ENCODE assay signal across 31 cellular contexts in the genomic region with DNA sequence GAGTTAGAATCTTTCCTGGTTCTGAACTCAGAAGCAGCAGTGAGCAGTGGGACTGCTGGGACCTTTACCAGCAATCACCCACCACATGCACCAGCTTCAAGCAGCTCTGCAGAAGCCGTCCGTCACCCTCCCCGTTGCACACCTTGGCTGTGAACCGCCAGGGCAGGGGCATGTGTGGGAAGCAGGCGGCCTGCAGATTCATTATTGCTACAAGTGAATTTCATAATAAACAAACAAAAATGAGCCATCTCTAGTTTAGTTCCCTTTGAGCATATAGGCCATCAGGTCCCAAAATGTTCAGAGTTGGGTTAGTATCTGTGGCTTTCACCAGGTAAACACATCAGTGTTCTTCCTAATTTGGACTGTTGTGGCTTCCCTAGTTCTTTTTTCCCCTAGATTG. TPM values are rescaled to one million over a fixed set of nuclear protein-coding genes. Genes with fewer than 3 reads are reported as not detected.
"Had no signal": no experiment of that assay in that cellular context is flagged by ENCODE, and none has a peak within 500 bp of the region (broad histone marks: within the 10 kb centered on the region; RNA-seq: fewer than 3 reads in every experiment).

No MANE protein-coding gene starts in this region.

- H3K36me3 Mint-ChIP-seq: naive thymus-derived CD8-positive, alpha-beta T cell had no signal

- FAIRE-seq: islet of Langerhans had no signal

- H3K4me1 Mint-ChIP-seq: endodermal cell; naive thymus-derived CD8-positive, alpha-beta T cell; stimulated activated naive CD8-positive, alpha-beta T cell treated with anti-CD3 and anti-CD28 coated beads, Interleukin-15, amount 100 ng/mL, for 72 hours had no signal

- H3K9me3 Mint-ChIP-seq: dendritic cell treated with granulocyte-macrophage colony-stimulating factor and Interleukin-4, amounts not matched to agents 40 ng/mL and 50 ng/mL, for 4 days; endodermal cell; nephron progenitor cell; stimulated activated naive CD8-positive, alpha-beta T cell treated with anti-CD3 and anti-CD28 coated beads, Interleukin-15, amount 100 ng/mL, for 72 hours had no signal

- H3K4me3 ChIP-seq: colonic mucosa, heart right ventricle, left ventricle myocardium inferior, lower lobe of right lung, ovary, psoas muscle, smooth muscle cell, tibial nerve, upper lobe of right lung, uterus had no signal

- H3K36me3 ChIP-seq: colonic mucosa, heart right ventricle, left ventricle myocardium inferior, lower lobe of right lung, ovary, tibial nerve, upper lobe of right lung, uterus had no signal

- H3K4me3 Mint-ChIP-seq: dendritic cell treated with granulocyte-macrophage colony-stimulating factor and Interleukin-4, amounts not matched to agents 40 ng/mL and 50 ng/mL, for 4 days; endodermal cell; naive thymus-derived CD8-positive, alpha-beta T cell; nephron progenitor cell; stimulated activated naive CD8-positive, alpha-beta T cell treated with anti-CD3 and anti-CD28 coated beads, Interleukin-15, amount 100 ng/mL, for 72 hours had no signal

- ATAC-seq: esophagus mucosa; foreskin keratinocyte; heart right ventricle; left cardiac atrium; lower lobe of right lung; naive thymus-derived CD8-positive, alpha-beta T cell; psoas muscle; sciatic nerve; stimulated activated naive CD8-positive, alpha-beta T cell treated with anti-CD3 and anti-CD28 coated beads, Interleukin-15, amount 100 ng/mL, for 72 hours; upper lobe of right lung had no signal

- H3K27ac Mint-ChIP-seq: dendritic cell treated with granulocyte-macrophage colony-stimulating factor and Interleukin-4, amounts not matched to agents 40 ng/mL and 50 ng/mL, for 4 days; endodermal cell; naive thymus-derived CD8-positive, alpha-beta T cell; nephron progenitor cell; stimulated activated naive CD8-positive, alpha-beta T cell treated with anti-CD3 and anti-CD28 coated beads, Interleukin-15, amount 100 ng/mL, for 72 hours had no signal

- H3K27me3 Mint-ChIP-seq: stimulated activated naive CD8-positive, alpha-beta T cell treated with anti-CD3 and anti-CD28 coated beads, Interleukin-15, amount 100 ng/mL, for 72 hours had no signal

- H3K27me3 ChIP-seq: colonic mucosa, foreskin keratinocyte, heart right ventricle, ovary, tibial nerve, upper lobe of right lung, uterus had no signal

- H3K9me3 ChIP-seq: colonic mucosa, heart right ventricle, left ventricle myocardium inferior, lower lobe of right lung, ovary, psoas muscle, tibial nerve, upper lobe of right lung, uterus had no signal

- DNase-seq: colonic mucosa; effector CD8-positive, alpha-beta T cell; endodermal cell; foreskin keratinocyte; glutamatergic neuron; heart right ventricle; hippocampal formation; left cardiac atrium; left ventricle myocardium inferior; lower lobe of right lung; naive thymus-derived CD8-positive, alpha-beta T cell; nephron progenitor cell; occipital lobe; ovary; posterior cingulate gyrus; psoas muscle; stimulated activated CD4-positive, alpha-beta T cell treated with anti-CD3 and anti-CD28 coated beads, Interleukin-12 subunit alpha, Interleukin-12 subunit beta, amount 100 ng/mL, for 4 hours; stimulated activated CD4-positive, alpha-beta T cell treated with anti-CD3 and anti-CD28 coated beads, Interleukin-1b, Interleukin-23, amount 100 ng/mL, for 48 hours; stimulated activated CD4-positive, alpha-beta T cell treated with anti-CD3 and anti-CD28 coated beads, Interleukin-4, amount 100 ng/mL, for 1 hour; stimulated activated CD8-positive, alpha-beta memory T cell treated with anti-CD3 and anti-CD28 coated beads, Interleukin-4, amount 100 ng/mL, for 48 hours; stimulated activated naive CD4-positive, alpha-beta T cell; stimulated activated naive CD8-positive, alpha-beta T cell treated with anti-CD3 and anti-CD28 coated beads, Interleukin-15, amount 100 ng/mL, for 72 hours; upper lobe of right lung; uterus had no signal

- H3K4me1 ChIP-seq: colonic mucosa had no signal

- H3K27ac ChIP-seq: colonic mucosa, epithelial cell of prostate, foreskin keratinocyte, lower lobe of right lung, ovary, psoas muscle, tibial nerve, upper lobe of right lung, uterus had no signal

- H3K4me2 ChIP-seq: smooth muscle cell had no signal

RNA-seq across cellular contexts. Expression of gene PALM2AKAP2, which starts 17.5 kb away (rescaled TPM):
- total RNA-seq: naive thymus-derived CD8-positive, alpha-beta T cell had no signal
- polyA plus RNA-seq: foreskin keratinocyte; naive thymus-derived CD8-positive, alpha-beta T cell had no signal
